Comparison of ENCODE assay signal across 14 cellular contexts in the genomic region with DNA sequence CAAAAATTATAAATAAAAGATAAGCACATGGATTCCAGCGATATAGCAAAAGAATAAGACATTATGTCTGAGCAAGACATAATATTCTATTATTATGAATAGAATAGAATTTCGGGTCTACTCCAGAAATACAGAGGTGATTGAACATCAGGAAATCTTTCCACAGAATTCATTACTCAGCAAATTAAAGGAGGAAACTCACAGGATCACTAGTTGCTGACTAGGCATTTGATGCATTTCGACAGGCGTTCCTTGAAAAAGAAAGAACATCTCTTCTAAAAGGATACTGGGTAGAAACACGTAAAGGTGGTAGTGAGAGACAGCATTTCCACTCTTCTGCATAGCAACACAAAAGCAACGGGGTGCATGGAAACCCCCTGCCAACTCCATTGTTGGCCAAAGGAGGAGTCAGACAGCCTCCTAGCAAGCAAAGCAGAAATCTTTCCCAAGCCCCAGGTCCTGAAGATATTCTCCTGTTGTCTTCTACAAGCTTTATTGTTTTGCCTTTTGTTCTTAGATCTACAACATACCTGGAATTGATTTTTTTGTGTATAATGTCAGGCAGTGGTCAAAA. TPM values are rescaled to one million over a fixed set of nuclear protein-coding genes. Genes with fewer than 3 reads are reported as not detected.
A peak's percentile ranks its signal among the peaks of the same experiment; 100 is the strongest.
DNase-seq lines count a peak whose midpoint lies in the region; ATAC-seq and TF ChIP-seq lines count a peak whose summit lies in the region.
"Had no signal": no experiment of that assay in that cellular context is flagged by ENCODE, and none has a peak within 500 bp of the region (broad histone marks: within the 10 kb centered on the region; RNA-seq: fewer than 3 reads in every experiment).

No MANE protein-coding gene starts in this region.

- peaks cover 5% of the 10 kb centered on the region; the same call in 1 of the 2 replicates for H3K27me3 ChIP-seq in HUES64 (ENCODE audit: insufficient read depth, low read length)

- no peaks in the 10 kb centered on the region for H3K9me3 ChIP-seq in HUES64 (ENCODE audit: insufficient read depth, low read depth, low read length)
- H3K9me3 ChIP-seq: MG63 had no signal

- no peak for ATAC-seq in GM18505 (IDR thresholded peaks at IDR 0.05; ENCODE audit: unreplicated experiment)

- H3K27ac ChIP-seq in HUES64 (ENCODE audit: low read depth, low read length), result peak overlapping the region; percentile 90
- H3K27ac ChIP-seq: KMS-11 had no signal

- H3K9ac ChIP-seq in HUES64 (ENCODE audit: low read depth, low read length), result peak overlapping the region; percentile 3; the same call in 1 of the 2 replicates
- H3K9ac ChIP-seq: KMS-11 had no signal

- H3K4me1 ChIP-seq in HUES64 (ENCODE audit: insufficient read depth, low read length), result peaks cover 47% of the 10 kb centered on the region

- DNase-seq in iPS DF 19.7 (ENCODE audit: low read depth, low spot score) (peak; percentile 73), A172 (ENCODE audit: low spot score) (no peak), DMS53 treated with DMSO at 0.1 percent for 48 hours (lab: John Stamatoyannopoulos, UW; ENCODE audit: unreplicated experiment) (no peak)
- DNase-seq: C1 segment of cervical spinal cord, DMS 273 treated with DMSO at 0.1 percent for 48 hours, EL, MG63, NCI-H1105, NCI-H1694 treated with DMSO at 0.1 percent for 48 hours, NCI-H774 had no signal

- no peak for TF ChIP-seq POLR2A in GM18505 (IDR thresholded peaks at IDR 0.05; ENCODE audit: borderline replicate concordance, extremely low read depth, insufficient read depth, insufficient read length)

- H3K4me3 ChIP-seq in HUES64 (ENCODE audit: low read length), result peak overlapping the region; percentile 36
- H3K4me3 ChIP-seq: MG63 had no signal

- H3K36me3 ChIP-seq in HUES64 (ENCODE audit: insufficient read depth, low read length), result no peaks in the 10 kb centered on the region
- H3K36me3 ChIP-seq: MG63 had no signal

- WGBS in HUES64, result 3% methylated on average over 3 of the region's 6 CpGs

RNA-seq across cellular contexts. Expression of a gene that starts 14.3 kb away (rescaled TPM):
- polyA plus RNA-seq in HUES64 (2013, experiment 1 of 2), result 82.2 TPM
- polyA plus RNA-seq in HUES64 (2013, experiment 2 of 2), result 78.3 TPM
- 8.2 and 10.5 TPM in 2 replicates for total RNA-seq in A172 (2014; rRNA removed; shearing (Covaris generic))

RNA-seq across cellular contexts. Expression of a gene that starts 41.4 kb away (rescaled TPM):
- polyA plus RNA-seq in HUES64 (2013, experiment 1 of 2), result 11.7 TPM
- polyA plus RNA-seq in HUES64 (2013, experiment 2 of 2), result 12.6 TPM
- 77.7 and 94.0 TPM in 2 replicates for total RNA-seq in A172 (2014; rRNA removed; shearing (Covaris generic))

RNA-seq across cellular contexts. Expression of a gene that starts 50.1 kb away (rescaled TPM):
- 216 TPM for polyA plus RNA-seq in HUES64 (2013, experiment 1 of 2)
- polyA plus RNA-seq in HUES64 (2013, experiment 2 of 2), result 225 TPM
- 227 and 287 TPM in 2 replicates for total RNA-seq in A172 (2014; rRNA removed; shearing (Covaris generic))

RNA-seq across cellular contexts. Expression of a gene that starts 50.4 kb away (rescaled TPM):
- polyA plus RNA-seq in HUES64 (2013, experiment 1 of 2), result 41.9 TPM
- polyA plus RNA-seq in HUES64 (2013, experiment 2 of 2), result 45.8 TPM
- 116 and 127 TPM in 2 replicates for total RNA-seq in A172 (2014; rRNA removed; shearing (Covaris generic))

RNA-seq across cellular contexts. Expression of a gene that starts 59.9 kb away (rescaled TPM):
- polyA plus RNA-seq in HUES64 (2013, experiment 1 of 2), result not detected
- not detected for polyA plus RNA-seq in HUES64 (2013, experiment 2 of 2)
- 2.0 and 2.6 TPM in 2 replicates for total RNA-seq in A172 (2014; rRNA removed; shearing (Covaris generic))
- total RNA-seq: HT1080 had no signal
